In genomic region chr16:70422543-70422942, GRCh38 we compare ENCODE assay signal across 1 cellular context.
TF ChIP-seq lines count a peak whose summit lies in the region.

No MANE protein-coding gene starts in this region.

TF ChIP-seq in GM23338, 12 proteins besides CTCF, POLR2A, EP300 and RAD21 (continued from another document):
- TF ChIP-seq REST (IDR thresholded peaks at IDR 0.05; ENCODE audit: unreplicated experiment) (no peak), STAT1 (IDR thresholded peaks at IDR 0.05; ENCODE audit: unreplicated experiment) (no peak), NANOG (IDR thresholded peaks at IDR 0.05; ENCODE audit: borderline replicate concordance) (no peak), ZNF462 (CRISPR knock-in tag; IDR thresholded peaks at IDR 0.05) (no peak), EZH2 (IDR thresholded peaks at IDR 0.05; ENCODE audit: low read depth, unreplicated experiment) (no peak), EZH2phosphoT487 (IDR thresholded peaks at IDR 0.05; ENCODE audit: unreplicated experiment) (no peak)
